Comparison of ENCODE assay signal across 12 cellular contexts in the genomic region with DNA sequence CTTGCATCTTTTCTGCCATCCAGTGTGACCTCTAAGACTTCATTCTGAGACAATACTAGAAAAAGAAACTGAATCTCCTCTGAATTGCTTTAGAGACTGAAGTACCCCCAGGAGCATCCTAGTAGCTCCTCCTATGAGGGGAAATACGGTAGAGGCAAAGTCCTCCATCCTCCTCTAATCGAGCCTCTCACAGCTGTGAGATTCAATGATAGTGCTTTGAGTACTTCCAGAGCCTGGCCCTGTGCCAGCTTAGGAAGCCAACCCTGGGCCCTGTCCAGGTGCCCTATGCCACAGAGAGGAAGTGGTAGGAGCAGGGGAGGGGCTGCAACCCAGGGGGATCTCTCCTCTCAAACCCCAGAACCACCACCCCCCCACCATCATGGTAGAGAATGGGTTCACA.
DNase-seq lines count a peak whose midpoint lies in the region; ATAC-seq lines count a peak whose summit lies in the region.
"Had no signal": no experiment of that assay in that cellular context is flagged by ENCODE, and none has a peak within 500 bp of the region (broad histone marks: within the 10 kb centered on the region; RNA-seq: fewer than 3 reads in every experiment).

No MANE protein-coding gene starts in this region.

- no peak overlapping the region for H3K4me3 Mint-ChIP-seq in central memory CD8-positive, alpha-beta T cell
- H3K4me3 Mint-ChIP-seq: activated B cell treated with CpG ODN at 0.5 μM for 24 hours; activated naive CD4-positive, alpha-beta T cell treated with anti-CD3 and anti-CD28 coated beads, Interleukin-2, amount 50 U/mL, for 24 hours; HFFc6 had no signal

- no peaks in the 10 kb centered on the region for H3K27me3 Mint-ChIP-seq in central memory CD8-positive, alpha-beta T cell
- H3K27me3 Mint-ChIP-seq: activated naive CD4-positive, alpha-beta T cell treated with anti-CD3 and anti-CD28 coated beads, Interleukin-2, amount 50 U/mL, for 24 hours had no signal

- no peaks in the 10 kb centered on the region for H3K9me3 Mint-ChIP-seq in central memory CD8-positive, alpha-beta T cell
- H3K9me3 Mint-ChIP-seq: activated B cell treated with CpG ODN at 0.5 μM for 24 hours; activated naive CD4-positive, alpha-beta T cell treated with anti-CD3 and anti-CD28 coated beads, Interleukin-2, amount 50 U/mL, for 24 hours; HFFc6 had no signal

- peak overlapping the region; percentile 26 for H3K27ac Mint-ChIP-seq in central memory CD8-positive, alpha-beta T cell (ENCODE audit: low read depth)
- H3K27ac Mint-ChIP-seq: activated B cell treated with CpG ODN at 0.5 μM for 24 hours; activated naive CD4-positive, alpha-beta T cell treated with anti-CD3 and anti-CD28 coated beads, Interleukin-2, amount 50 U/mL, for 24 hours; HFFc6 had no signal

- H3K4me1 Mint-ChIP-seq in central memory CD8-positive, alpha-beta T cell, result peaks cover 43% of the 10 kb centered on the region

- peaks cover 4% of the 10 kb centered on the region for H3K36me3 Mint-ChIP-seq in central memory CD8-positive, alpha-beta T cell (ENCODE audit: insufficient read depth)
- H3K36me3 Mint-ChIP-seq: activated naive CD4-positive, alpha-beta T cell treated with anti-CD3 and anti-CD28 coated beads, Interleukin-2, amount 50 U/mL, for 24 hours had no signal

- DNase-seq in NCI-H2171 treated with DMSO at 0.1 percent for 48 hours (lab: John Stamatoyannopoulos, UW) (peak; percentile 14), NCI-H2171 (lab: John Stamatoyannopoulos, UW) (no peak), GDM1 (lab: John Stamatoyannopoulos, UW) (peak; percentile 23), NCI-H69 (lab: John Stamatoyannopoulos, UW) (peak; percentile 69), retina (no peak)
- DNase-seq in central memory CD8-positive, alpha-beta T cell (ENCODE audit: low spot score in 2 of 2), result no peak
- DNase-seq: activated B cell treated with CpG ODN at 0.5 μM for 24 hours, HFFc6, trophoblast cell had no signal

- ATAC-seq in central memory CD8-positive, alpha-beta T cell (replicated peaks; ENCODE audit: extremely low read depth, poor library complexity, severe bottlenecking), result no peak
- ATAC-seq in GM18517 (IDR thresholded peaks at IDR 0.05; ENCODE audit: unreplicated experiment) (no peak), HG03521 (IDR thresholded peaks at IDR 0.05; ENCODE audit: unreplicated experiment) (no peak)

Comparison
In these comparisons a context has a peak if more than half of its experiments do, and no peak if none do; other contexts are left out.
1. DNase-seq: peak in NCI-H2171 treated with DMSO at 0.1 percent for 48 hours (single experiment), GDM1 (single experiment) and NCI-H69 (single experiment); none in NCI-H2171 (single experiment), central memory CD8-positive, alpha-beta T cell (0 of 2) and retina (single experiment).